In the genomic region with DNA sequence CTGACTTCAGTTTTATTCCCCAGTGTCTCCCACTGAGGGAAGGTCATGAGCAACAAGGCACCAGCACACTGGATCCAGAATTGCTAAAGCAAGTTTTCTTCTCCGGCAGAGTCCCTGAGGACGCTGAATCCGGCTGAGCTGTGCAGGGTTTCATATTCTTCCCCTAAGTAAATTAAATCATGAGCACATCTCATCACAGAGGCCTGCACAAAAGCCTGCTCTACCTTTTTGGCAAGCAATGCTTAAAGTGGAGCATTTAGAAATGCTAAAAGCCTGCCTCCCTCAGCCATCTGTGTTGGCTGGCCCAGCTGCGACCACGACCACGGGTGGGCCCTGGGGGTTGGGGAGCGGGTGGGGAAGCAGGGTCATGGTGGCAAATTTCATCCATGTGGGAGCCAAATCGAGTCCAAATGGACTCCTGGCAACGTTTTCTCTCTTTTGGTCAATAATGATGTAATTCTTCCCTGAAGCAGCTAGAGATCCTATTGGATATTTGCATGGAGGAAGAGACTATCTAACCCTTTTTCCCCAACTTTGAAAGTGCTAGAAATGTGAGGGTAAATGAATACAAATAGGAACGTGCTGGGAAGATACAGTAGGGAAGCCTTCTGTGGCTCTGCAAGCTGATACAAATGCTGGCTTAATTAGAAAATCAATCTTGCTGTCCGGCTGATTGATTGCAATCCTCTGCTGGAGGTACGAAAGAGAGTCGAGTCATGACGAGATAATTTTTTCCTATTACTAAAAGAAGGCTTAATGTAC, we compare ENCODE assay signal across 12 cellular contexts.
DNase-seq lines count a peak whose midpoint lies in the region; ATAC-seq and TF ChIP-seq lines count a peak whose summit lies in the region.
"Had no signal": no experiment of that assay in that cellular context is flagged by ENCODE, and none has a peak within 500 bp of the region (broad histone marks: within the 10 kb centered on the region; RNA-seq: fewer than 3 reads in every experiment).

No MANE protein-coding gene starts in this region.

- H3K27ac ChIP-seq in left ventricle myocardium inferior (replicated peaks), result peak overlapping the region; percentile 79
- H3K27ac ChIP-seq in testis, result peak overlapping the region in 1 of 2 donors; percentile 16
- H3K27ac ChIP-seq: SJCRH30 had no signal

- H3K9me3 Mint-ChIP-seq in WTC11, result peaks cover 9% of the 10 kb centered on the region

- ATAC-seq in WTC11 (peak; percentile 36), HG02870 (IDR thresholded peaks at IDR 0.05; ENCODE audit: unreplicated experiment) (no peak)

- H3K27me3 ChIP-seq in left ventricle myocardium inferior (ENCODE audit: low read depth) (no peaks in the 10 kb centered on the region), testis (no peaks in the 10 kb centered on the region)
- H3K27me3 ChIP-seq: SJCRH30 had no signal

- POLR2A ChIA-PET in WTC11 (lab: Charles Lee), result no interaction called here

- CTCF ChIA-PET in WTC11 (lab: Charles Lee), result no interaction called here

- H3K4me3 Mint-ChIP-seq in WTC11, result no peak overlapping the region
- H3K4me3 Mint-ChIP-seq: activated CD4-positive, alpha-beta memory T cell treated with anti-CD3 and anti-CD28 coated beads, Interleukin-2, amount 10 ng/mL, durations not matched to agents 7 days and 5 days had no signal

- H3K36me3 Mint-ChIP-seq in WTC11, result 0 out of 2 replicates have a peak, but pooled peaks cover 5% of the 10 kb centered on the region

- peaks cover 31% of the 10 kb centered on the region for H3K4me1 Mint-ChIP-seq in WTC11
- H3K4me1 Mint-ChIP-seq: activated CD4-positive, alpha-beta memory T cell treated with anti-CD3 and anti-CD28 coated beads, Interleukin-2, amount 10 ng/mL, durations not matched to agents 7 days and 5 days had no signal

- no peak for TF ChIP-seq POLR2A in testis (IDR thresholded peaks at IDR 0.05)

- H3K27ac Mint-ChIP-seq in WTC11, result 0 out of 2 replicates have a peak overlapping the region, but pooled peaks have one; percentile 31
- H3K27ac Mint-ChIP-seq: activated CD4-positive, alpha-beta memory T cell treated with anti-CD3 and anti-CD28 coated beads, Interleukin-2, amount 10 ng/mL, durations not matched to agents 7 days and 5 days had no signal

- intact Hi-C loops in left ventricle myocardium inferior (cut with micrococcal nuclease), result no loop called here
- intact Hi-C loops in testis (cut with DNase I; ENCODE audit: low total_unique reads), result no loop called here

- H3K9me3 ChIP-seq in left ventricle myocardium inferior (replicated peaks) (no peaks in the 10 kb centered on the region), testis (no peaks in the 10 kb centered on the region)
- H3K9me3 ChIP-seq: SJCRH30 had no signal

- DNase-seq in NCI-H1092 (lab: John Stamatoyannopoulos, UW) (peak; percentile 66), WTC11 (ENCODE audit: low spot score) (no peak), left ventricle myocardium inferior (peak; percentile 61), testis (peak; percentile 54), NCI-H2081 treated with DMSO at 0.1 percent for 48 hours (lab: John Stamatoyannopoulos, UW) (no peak), activated gamma-delta T cell treated with Interleukin-2 at 50 U/mL for 16 hours (no peak)
- DNase-seq in activated naive CD4-positive, alpha-beta T cell treated with anti-CD3 and anti-CD28 coated beads, Interleukin-2, amount 50 U/mL, for 16 hours, result no peak
- DNase-seq: activated CD4-positive, alpha-beta memory T cell treated with anti-CD3 and anti-CD28 coated beads, Interleukin-2, amount 10 ng/mL, durations not matched to agents 7 days and 5 days; amniotic stem cell; DMS153; SJCRH30 had no signal

- no peak for TF ChIP-seq CTCF in WTC11 (IDR thresholded peaks at IDR 0.05)
- TF ChIP-seq CTCF in left ventricle myocardium inferior (IDR thresholded peaks at IDR 0.05; ENCODE audit: borderline replicate concordance), result no peak
- TF ChIP-seq CTCF in testis (IDR thresholded peaks at IDR 0.05), result no peak

- H3K27me3 Mint-ChIP-seq in WTC11 (ENCODE audit: low read depth), result no peaks in the 10 kb centered on the region; the same call in 1 of the 2 replicates
- H3K27me3 Mint-ChIP-seq: activated CD4-positive, alpha-beta memory T cell treated with anti-CD3 and anti-CD28 coated beads, Interleukin-2, amount 10 ng/mL, durations not matched to agents 7 days and 5 days had no signal

- WGBS in testis, 2 donors, result 48 to 50% methylated on average over 14 of the region's 14 CpGs

- H3K4me3 ChIP-seq in left ventricle myocardium inferior (no peak overlapping the region), testis (no peak overlapping the region)
- H3K4me3 ChIP-seq: SJCRH30 had no signal

- no peaks in the 10 kb centered on the region for H3K36me3 ChIP-seq in left ventricle myocardium inferior
- H3K36me3 ChIP-seq in testis (ENCODE audit: low read depth, missing control alignments), result no peaks in the 10 kb centered on the region
- H3K36me3 ChIP-seq: SJCRH30 had no signal

- H3K4me1 ChIP-seq in left ventricle myocardium inferior, result peaks cover 15% of the 10 kb centered on the region
- H3K4me1 ChIP-seq in testis, result peaks cover 11% of the 10 kb centered on the region
- H3K4me1 ChIP-seq: SJCRH30 had no signal

TF ChIP-seq in WTC11, 78 proteins besides CTCF, POLR2A, EP300 and RAD21 (continues in another document):
- TF ChIP-seq, protein P1, sequence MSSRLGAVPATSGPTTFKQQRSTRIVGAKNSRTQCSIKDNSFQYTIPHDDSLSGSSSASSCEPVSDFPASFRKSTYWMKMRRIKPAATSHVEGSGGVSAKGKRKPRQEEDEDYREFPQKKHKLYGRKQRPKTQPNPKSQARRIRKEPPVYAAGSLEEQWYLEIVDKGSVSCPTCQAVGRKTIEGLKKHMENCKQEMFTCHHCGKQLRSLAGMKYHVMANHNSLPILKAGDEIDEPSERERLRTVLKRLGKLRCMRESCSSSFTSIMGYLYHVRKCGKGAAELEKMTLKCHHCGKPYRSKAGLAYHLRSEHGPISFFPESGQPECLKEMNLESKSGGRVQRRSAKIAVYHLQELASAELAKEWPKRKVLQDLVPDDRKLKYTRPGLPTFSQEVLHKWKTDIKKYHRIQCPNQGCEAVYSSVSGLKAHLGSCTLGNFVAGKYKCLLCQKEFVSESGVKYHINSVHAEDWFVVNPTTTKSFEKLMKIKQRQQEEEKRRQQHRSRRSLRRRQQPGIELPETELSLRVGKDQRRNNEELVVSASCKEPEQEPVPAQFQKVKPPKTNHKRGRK (CRISPR knock-in tag; IDR thresholded peaks at IDR 0.05; ENCODE audit: borderline replicate concordance), result no peak
- TF ChIP-seq, protein P2, sequence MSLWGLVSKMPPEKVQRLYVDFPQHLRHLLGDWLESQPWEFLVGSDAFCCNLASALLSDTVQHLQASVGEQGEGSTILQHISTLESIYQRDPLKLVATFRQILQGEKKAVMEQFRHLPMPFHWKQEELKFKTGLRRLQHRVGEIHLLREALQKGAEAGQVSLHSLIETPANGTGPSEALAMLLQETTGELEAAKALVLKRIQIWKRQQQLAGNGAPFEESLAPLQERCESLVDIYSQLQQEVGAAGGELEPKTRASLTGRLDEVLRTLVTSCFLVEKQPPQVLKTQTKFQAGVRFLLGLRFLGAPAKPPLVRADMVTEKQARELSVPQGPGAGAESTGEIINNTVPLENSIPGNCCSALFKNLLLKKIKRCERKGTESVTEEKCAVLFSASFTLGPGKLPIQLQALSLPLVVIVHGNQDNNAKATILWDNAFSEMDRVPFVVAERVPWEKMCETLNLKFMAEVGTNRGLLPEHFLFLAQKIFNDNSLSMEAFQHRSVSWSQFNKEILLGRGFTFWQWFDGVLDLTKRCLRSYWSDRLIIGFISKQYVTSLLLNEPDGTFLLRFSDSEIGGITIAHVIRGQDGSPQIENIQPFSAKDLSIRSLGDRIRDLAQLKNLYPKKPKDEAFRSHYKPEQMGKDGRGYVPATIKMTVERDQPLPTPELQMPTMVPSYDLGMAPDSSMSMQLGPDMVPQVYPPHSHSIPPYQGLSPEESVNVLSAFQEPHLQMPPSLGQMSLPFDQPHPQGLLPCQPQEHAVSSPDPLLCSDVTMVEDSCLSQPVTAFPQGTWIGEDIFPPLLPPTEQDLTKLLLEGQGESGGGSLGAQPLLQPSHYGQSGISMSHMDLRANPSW (CRISPR knock-in tag; conservative IDR thresholded peaks at IDR 0.05; ENCODE audit: low read depth), result no peak
- TF ChIP-seq, protein P3, sequence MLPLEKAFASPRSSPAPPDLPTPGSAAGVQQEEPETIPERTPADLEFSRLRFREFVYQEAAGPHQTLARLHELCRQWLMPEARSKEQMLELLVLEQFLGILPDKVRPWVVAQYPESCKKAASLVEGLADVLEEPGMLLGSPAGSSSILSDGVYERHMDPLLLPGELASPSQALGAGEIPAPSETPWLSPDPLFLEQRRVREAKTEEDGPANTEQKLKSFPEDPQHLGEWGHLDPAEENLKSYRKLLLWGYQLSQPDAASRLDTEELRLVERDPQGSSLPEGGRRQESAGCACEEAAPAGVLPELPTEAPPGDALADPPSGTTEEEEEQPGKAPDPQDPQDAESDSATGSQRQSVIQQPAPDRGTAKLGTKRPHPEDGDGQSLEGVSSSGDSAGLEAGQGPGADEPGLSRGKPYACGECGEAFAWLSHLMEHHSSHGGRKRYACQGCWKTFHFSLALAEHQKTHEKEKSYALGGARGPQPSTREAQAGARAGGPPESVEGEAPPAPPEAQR (CRISPR knock-in tag; IDR thresholded peaks at IDR 0.05), result no peak
- no peak for TF ChIP-seq ZNF232 (CRISPR knock-in tag; IDR thresholded peaks at IDR 0.05)
- TF ChIP-seq, protein P4, sequence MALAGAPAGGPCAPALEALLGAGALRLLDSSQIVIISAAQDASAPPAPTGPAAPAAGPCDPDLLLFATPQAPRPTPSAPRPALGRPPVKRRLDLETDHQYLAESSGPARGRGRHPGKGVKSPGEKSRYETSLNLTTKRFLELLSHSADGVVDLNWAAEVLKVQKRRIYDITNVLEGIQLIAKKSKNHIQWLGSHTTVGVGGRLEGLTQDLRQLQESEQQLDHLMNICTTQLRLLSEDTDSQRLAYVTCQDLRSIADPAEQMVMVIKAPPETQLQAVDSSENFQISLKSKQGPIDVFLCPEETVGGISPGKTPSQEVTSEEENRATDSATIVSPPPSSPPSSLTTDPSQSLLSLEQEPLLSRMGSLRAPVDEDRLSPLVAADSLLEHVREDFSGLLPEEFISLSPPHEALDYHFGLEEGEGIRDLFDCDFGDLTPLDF (CRISPR knock-in tag; IDR thresholded peaks at IDR 0.05), result no peak
- no peak for TF ChIP-seq E2F4 (CRISPR knock-in tag; IDR thresholded peaks at IDR 0.05; ENCODE audit: borderline replicate concordance, low read depth)
- no peak for TF ChIP-seq ESRRA (CRISPR knock-in tag; IDR thresholded peaks at IDR 0.05; ENCODE audit: borderline replicate concordance)
- no peak for TF ChIP-seq SP1 (CRISPR knock-in tag; conservative IDR thresholded peaks at IDR 0.05)
- no peak for TF ChIP-seq NR2C2 (CRISPR knock-in tag; IDR thresholded peaks at IDR 0.05)

Comparison
In these comparisons a context has a peak if more than half of its experiments do, and no peak if none do; other contexts are left out.
1. DNase-seq: peak in NCI-H1092 (single experiment), left ventricle myocardium inferior (single experiment) and testis (single experiment); none in WTC11 (single experiment), NCI-H2081 treated with DMSO at 0.1 percent for 48 hours (single experiment), activated naive CD4-positive, alpha-beta T cell treated with anti-CD3 and anti-CD28 coated beads, Interleukin-2, amount 50 U/mL, for 16 hours (single experiment) and activated gamma-delta T cell treated with Interleukin-2 at 50 U/mL for 16 hours (single experiment).